21 cellular contexts compared by ENCODE assay signal in genomic region chr5:123672067-123672466, GRCh38.
DNase-seq lines count a peak whose midpoint lies in the region; ATAC-seq and TF ChIP-seq lines count a peak whose summit lies in the region.
"Had no signal": no experiment of that assay in that cellular context is flagged by ENCODE, and none has a peak within 500 bp of the region (broad histone marks: within the 10 kb centered on the region; RNA-seq: fewer than 3 reads in every experiment).

No MANE protein-coding gene starts in this region.

- H4K20me1 ChIP-seq in SU-DHL-6 (ENCODE audit: low read depth, low read length) = no peaks in the 10 kb centered on the region

- H2AFZ ChIP-seq in SU-DHL-6 (ENCODE audit: low read depth, low read length, severe bottlenecking) = no peak overlapping the region

- DNase-seq in Right ventricle myocardium superior (no peak), right cardiac atrium (no peak), myocyte (ENCODE audit: low read depth) (peak; percentile 50), superior temporal gyrus (ENCODE audit: extremely low spot score) (peak; percentile 12), NCI-H446 (lab: John Stamatoyannopoulos, UW) (no peak), DMS79 treated with DMSO at 0.1 percent for 48 hours (lab: John Stamatoyannopoulos, UW) (no peak)
- DNase-seq in activated CD8-positive, alpha-beta memory T cell treated with anti-CD3 and anti-CD28 coated beads, Interleukin-2, amount 50 U/mL, for 4 hours = no peak
- DNase-seq: ACHN; C1 segment of cervical spinal cord; CD8-positive, alpha-beta T cell; EL; GF-D8; NCI-H1105; NCI-H146; NCI-H2029; NCI-H345; NCI-H526; OCI-M1 had no signal

- H3K9me2 ChIP-seq in SU-DHL-6 (replicated peaks; ENCODE audit: insufficient read depth, low read length) = no peaks in the 10 kb centered on the region

- WGBS in right cardiac atrium = 61% methylated on average over 1 of the region's 1 CpG

- H3K4me1 ChIP-seq in right cardiac atrium (ENCODE audit: control insufficient read depth, insufficient read depth, low read length) = peaks cover 3% of the 10 kb centered on the region

- H3F3A ChIP-seq in SU-DHL-6 (ENCODE audit: insufficient read depth) = no peaks in the 10 kb centered on the region

- H3K9me3 ChIP-seq in right cardiac atrium (ENCODE audit: control insufficient read depth, low read length) (no peaks in the 10 kb centered on the region), SU-DHL-6 (ENCODE audit: insufficient read depth, low read length) (no peaks in the 10 kb centered on the region)

- H3K4me2 ChIP-seq in SU-DHL-6 (ENCODE audit: low read depth, low read length, poor library complexity, severe bottlenecking) = no peak overlapping the region

- no peaks in the 10 kb centered on the region for H3K36me3 ChIP-seq in SU-DHL-6 (ENCODE audit: low read length)

- ATAC-seq in Right ventricle myocardium superior (ENCODE audit: poor library complexity) (peak; percentile 71), right cardiac atrium (no peak)
- ATAC-seq: CD8-positive, alpha-beta T cell; Right ventricle myocardium inferior had no signal

- no peak for TF ChIP-seq CTCF in SU-DHL-6 (IDR thresholded peaks at IDR 0.05; ENCODE audit: insufficient read depth, low read length, poor library complexity, severe bottlenecking)

- no peak overlapping the region for H3K4me3 ChIP-seq in right cardiac atrium (ENCODE audit: low read length)
- no peak overlapping the region for H3K4me3 ChIP-seq in SU-DHL-6 (ENCODE audit: insufficient read depth, low read length, poor library complexity, severe bottlenecking)

- H3K27me3 ChIP-seq in right cardiac atrium (ENCODE audit: control insufficient read depth, insufficient read depth) (no peaks in the 10 kb centered on the region), SU-DHL-6 (ENCODE audit: low read length) (no peaks in the 10 kb centered on the region)

- H3K9ac ChIP-seq in SU-DHL-6 (ENCODE audit: low read length) = no peak overlapping the region

- no peaks in the 10 kb centered on the region for H3K79me2 ChIP-seq in SU-DHL-6 (ENCODE audit: insufficient read depth, low read length)

- H3K27ac ChIP-seq in right cardiac atrium (ENCODE audit: low read length) (no peak overlapping the region), SU-DHL-6 (ENCODE audit: low read depth, low read length) (peak overlapping the region; percentile 33; the same call in 1 of the 2 replicates)
- H3K27ac ChIP-seq: 22Rv1 had no signal

- intact Hi-C loops in Right ventricle myocardium superior (cut with DNase I) (loop anchor here (10.0 kb wide), 1 partner anchor 143 kb away; no protein-coding TSS in a partner anchor), right cardiac atrium (cut with DNase I) (no loop called here)

Comparison
In these comparisons a context has a peak if more than half of its experiments do, and no peak if none do; other contexts are left out.
1. DNase-seq: peak in myocyte (single experiment) and superior temporal gyrus (single experiment); none in Right ventricle myocardium superior (single experiment), right cardiac atrium (0 of 3), NCI-H446 (0 of 2), activated CD8-positive, alpha-beta memory T cell treated with anti-CD3 and anti-CD28 coated beads, Interleukin-2, amount 50 U/mL, for 4 hours (single experiment) and DMS79 treated with DMSO at 0.1 percent for 48 hours (single experiment).